Comparison of ENCODE assay signal across 8 cellular contexts in the genomic region with DNA sequence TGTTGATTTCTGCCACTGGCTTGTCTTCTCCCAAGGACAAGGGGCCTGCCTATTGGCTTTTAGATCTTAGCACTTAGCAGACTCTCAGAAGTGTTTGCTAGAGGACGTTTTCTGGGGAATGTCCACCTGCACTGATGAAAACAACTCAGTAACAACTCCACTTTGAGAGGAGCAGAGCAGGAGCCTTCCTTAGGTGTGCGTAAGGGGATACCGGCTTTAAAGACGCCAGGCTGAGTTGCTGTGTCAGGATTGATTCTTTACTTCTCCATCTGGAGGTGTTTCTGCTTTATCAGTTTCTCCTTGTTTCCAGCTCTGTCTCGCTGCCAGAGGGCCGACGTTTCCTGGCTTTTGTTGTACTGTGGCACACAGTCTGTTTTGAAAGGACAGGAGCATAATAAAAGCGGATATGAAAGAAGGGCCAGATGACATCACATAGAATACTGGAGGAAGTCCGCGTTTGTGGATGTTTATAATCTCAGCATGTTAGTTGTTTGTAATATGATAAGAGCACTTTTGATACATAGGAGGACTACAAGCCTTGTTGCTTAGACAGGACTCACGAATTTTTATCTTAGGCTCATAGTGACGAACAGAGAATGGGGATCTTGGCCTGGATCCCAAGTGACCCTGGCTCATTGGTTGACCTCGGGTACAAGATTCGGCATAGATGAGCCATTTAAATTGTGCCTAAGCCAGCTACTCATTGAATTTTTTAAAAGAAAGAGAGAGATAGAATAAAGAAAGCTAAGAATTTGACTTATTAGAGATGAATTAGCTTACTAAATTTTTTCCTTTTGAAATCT.
DNase-seq lines count a peak whose midpoint lies in the region; ATAC-seq and TF ChIP-seq lines count a peak whose summit lies in the region.

No MANE protein-coding gene starts in this region.

- CTCF ChIA-PET in activated naive CD4-positive, alpha-beta T cell treated with anti-CD3 and anti-CD28 coated beads, Interleukin-2, amount 10 ng/mL, durations not matched to agents 7 days and 5 days (lab: Charles Lee): no interaction called here

- no peak overlapping the region for H3K27ac Mint-ChIP-seq in activated naive CD4-positive, alpha-beta T cell treated with anti-CD3 and anti-CD28 coated beads, Interleukin-2, amount 10 ng/mL, durations not matched to agents 7 days and 5 days

- in situ Hi-C loops in GM13976 (cut with MboI; ENCODE audit: low sequenced_read_pairs, unreplicated experiment): no loop called here

- H3K4me1 Mint-ChIP-seq in activated naive CD4-positive, alpha-beta T cell treated with anti-CD3 and anti-CD28 coated beads, Interleukin-2, amount 10 ng/mL, durations not matched to agents 7 days and 5 days: peaks cover 33% of the 10 kb centered on the region

- H3K27me3 ChIP-seq in mucosa of rectum (ENCODE audit: control insufficient read depth in 2 of 2, insufficient read depth in 2 of 2, low read length in 2 of 2): peaks cover 0 to 7% of the 10 kb centered on the region in 2 donors

- H3K4me3 Mint-ChIP-seq in activated naive CD4-positive, alpha-beta T cell treated with anti-CD3 and anti-CD28 coated beads, Interleukin-2, amount 10 ng/mL, durations not matched to agents 7 days and 5 days: no peak overlapping the region

- ATAC-seq in HG03097 (IDR thresholded peaks at IDR 0.05; ENCODE audit: low FRiP score, unreplicated experiment) (peak; percentile 49), GM21825 (IDR thresholded peaks at IDR 0.05; ENCODE audit: unreplicated experiment) (no peak)

- peak overlapping the region; percentile 41 to 42 for H3K9ac ChIP-seq in mucosa of rectum (ENCODE audit: low read depth in 1 of 2, low read length in 2 of 2)

- peaks cover 50% of the 10 kb centered on the region for H3K27me3 Mint-ChIP-seq in activated naive CD4-positive, alpha-beta T cell treated with anti-CD3 and anti-CD28 coated beads, Interleukin-2, amount 10 ng/mL, durations not matched to agents 7 days and 5 days

- DNase-seq in astrocyte of the hippocampus (ENCODE audit: low read depth, low spot score): peak; percentile 70
- no peak for DNase-seq in activated naive CD4-positive, alpha-beta T cell treated with anti-CD3 and anti-CD28 coated beads, Interleukin-2, amount 10 ng/mL, durations not matched to agents 7 days and 5 days
- no peak for DNase-seq in NCI-H128 (lab: John Stamatoyannopoulos, UW; ENCODE audit: unreplicated experiment)
- DNase-seq in GM13976 (ENCODE audit: low spot score): no peak

- peak overlapping the region; percentile 8; the same call in 1 of the 2 replicates for H3K4me3 ChIP-seq in GM08714 (ENCODE audit: low read length)
- no peak overlapping the region for H3K4me3 ChIP-seq in mucosa of rectum (ENCODE audit: low read length in 2 of 2)

- peaks cover 14 to 24% of the 10 kb centered on the region in 2 donors for H3K4me1 ChIP-seq in mucosa of rectum (ENCODE audit: control insufficient read depth in 2 of 2, insufficient read depth in 2 of 2, low read length in 2 of 2)

- peak overlapping the region; percentile 66 to 75 for H3K27ac ChIP-seq in mucosa of rectum (ENCODE audit: low read depth in 2 of 2, low read length in 2 of 2)

- H3K36me3 ChIP-seq in mucosa of rectum (ENCODE audit: control insufficient read depth in 2 of 2, insufficient read depth in 2 of 2, low read length in 2 of 2): no peaks in the 10 kb centered on the region

- no peaks in the 10 kb centered on the region for H3K36me3 Mint-ChIP-seq in activated naive CD4-positive, alpha-beta T cell treated with anti-CD3 and anti-CD28 coated beads, Interleukin-2, amount 10 ng/mL, durations not matched to agents 7 days and 5 days

- H3K9me3 Mint-ChIP-seq in activated naive CD4-positive, alpha-beta T cell treated with anti-CD3 and anti-CD28 coated beads, Interleukin-2, amount 10 ng/mL, durations not matched to agents 7 days and 5 days: no peaks in the 10 kb centered on the region

- no peaks in the 10 kb centered on the region for H3K9me3 ChIP-seq in mucosa of rectum (ENCODE audit: control insufficient read depth in 2 of 2, low read length in 2 of 2)

- no peak for TF ChIP-seq CTCF in GM13976 (IDR thresholded peaks at IDR 0.05; ENCODE audit: borderline replicate concordance, control extremely low read depth, extremely low read depth, insufficient read depth, missing control alignments)
